ENCODE assay signal across 1 cellular context in the genomic region with DNA sequence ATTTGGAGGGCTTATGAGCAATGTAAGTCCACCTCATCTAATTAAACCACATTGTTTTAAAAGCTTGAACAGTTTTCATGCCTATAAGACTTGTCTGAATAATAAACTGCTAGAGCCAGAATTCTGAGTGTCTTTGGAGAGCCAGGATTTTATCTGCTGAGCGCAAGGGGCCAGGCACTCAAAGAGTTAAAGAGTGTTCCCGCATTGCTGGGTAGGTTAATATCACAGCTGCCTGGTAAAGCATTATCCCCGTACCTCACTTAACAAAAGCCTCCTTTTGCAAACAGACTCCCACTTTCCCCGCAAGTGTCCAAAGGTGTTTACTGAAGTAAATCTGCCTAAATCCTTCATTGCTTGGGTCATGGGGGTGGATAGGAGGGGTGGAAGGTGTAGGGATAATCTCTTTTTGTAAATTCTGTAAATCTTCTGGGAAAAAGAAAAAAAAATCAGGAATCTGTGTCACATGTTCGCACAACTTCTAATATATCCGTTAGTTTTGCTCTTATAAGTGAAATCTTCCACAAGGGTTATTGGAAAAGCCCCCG.
TF ChIP-seq lines count a peak whose summit lies in the region.

No MANE protein-coding gene starts in this region.

TF ChIP-seq in HepG2, 621 proteins besides CTCF, POLR2A, EP300 and RAD21 (continued from another document):
- TF ChIP-seq, protein P1, sequence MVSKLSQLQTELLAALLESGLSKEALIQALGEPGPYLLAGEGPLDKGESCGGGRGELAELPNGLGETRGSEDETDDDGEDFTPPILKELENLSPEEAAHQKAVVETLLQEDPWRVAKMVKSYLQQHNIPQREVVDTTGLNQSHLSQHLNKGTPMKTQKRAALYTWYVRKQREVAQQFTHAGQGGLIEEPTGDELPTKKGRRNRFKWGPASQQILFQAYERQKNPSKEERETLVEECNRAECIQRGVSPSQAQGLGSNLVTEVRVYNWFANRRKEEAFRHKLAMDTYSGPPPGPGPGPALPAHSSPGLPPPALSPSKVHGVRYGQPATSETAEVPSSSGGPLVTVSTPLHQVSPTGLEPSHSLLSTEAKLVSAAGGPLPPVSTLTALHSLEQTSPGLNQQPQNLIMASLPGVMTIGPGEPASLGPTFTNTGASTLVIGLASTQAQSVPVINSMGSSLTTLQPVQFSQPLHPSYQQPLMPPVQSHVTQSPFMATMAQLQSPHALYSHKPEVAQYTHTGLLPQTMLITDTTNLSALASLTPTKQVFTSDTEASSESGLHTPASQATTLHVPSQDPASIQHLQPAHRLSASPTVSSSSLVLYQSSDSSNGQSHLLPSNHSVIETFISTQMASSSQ (IDR thresholded peaks at IDR 0.05; ENCODE audit: low read depth), result no peak
- TF ChIP-seq, protein P1 (CRISPR knock-in tag; IDR thresholded peaks at IDR 0.05; ENCODE audit: borderline replicate concordance), result no peak
- no peak for TF ChIP-seq RFXAP (CRISPR knock-in tag; IDR thresholded peaks at IDR 0.05; ENCODE audit: borderline replicate concordance)
- TF ChIP-seq, protein P2, sequence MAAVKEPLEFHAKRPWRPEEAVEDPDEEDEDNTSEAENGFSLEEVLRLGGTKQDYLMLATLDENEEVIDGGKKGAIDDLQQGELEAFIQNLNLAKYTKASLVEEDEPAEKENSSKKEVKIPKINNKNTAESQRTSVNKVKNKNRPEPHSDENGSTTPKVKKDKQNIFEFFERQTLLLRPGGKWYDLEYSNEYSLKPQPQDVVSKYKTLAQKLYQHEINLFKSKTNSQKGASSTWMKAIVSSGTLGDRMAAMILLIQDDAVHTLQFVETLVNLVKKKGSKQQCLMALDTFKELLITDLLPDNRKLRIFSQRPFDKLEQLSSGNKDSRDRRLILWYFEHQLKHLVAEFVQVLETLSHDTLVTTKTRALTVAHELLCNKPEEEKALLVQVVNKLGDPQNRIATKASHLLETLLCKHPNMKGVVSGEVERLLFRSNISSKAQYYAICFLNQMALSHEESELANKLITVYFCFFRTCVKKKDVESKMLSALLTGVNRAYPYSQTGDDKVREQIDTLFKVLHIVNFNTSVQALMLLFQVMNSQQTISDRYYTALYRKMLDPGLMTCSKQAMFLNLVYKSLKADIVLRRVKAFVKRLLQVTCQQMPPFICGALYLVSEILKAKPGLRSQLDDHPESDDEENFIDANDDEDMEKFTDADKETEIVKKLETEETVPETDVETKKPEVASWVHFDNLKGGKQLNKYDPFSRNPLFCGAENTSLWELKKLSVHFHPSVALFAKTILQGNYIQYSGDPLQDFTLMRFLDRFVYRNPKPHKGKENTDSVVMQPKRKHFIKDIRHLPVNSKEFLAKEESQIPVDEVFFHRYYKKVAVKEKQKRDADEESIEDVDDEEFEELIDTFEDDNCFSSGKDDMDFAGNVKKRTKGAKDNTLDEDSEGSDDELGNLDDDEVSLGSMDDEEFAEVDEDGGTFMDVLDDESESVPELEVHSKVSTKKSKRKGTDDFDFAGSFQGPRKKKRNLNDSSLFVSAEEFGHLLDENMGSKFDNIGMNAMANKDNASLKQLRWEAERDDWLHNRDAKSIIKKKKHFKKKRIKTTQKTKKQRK (IDR thresholded peaks at IDR 0.05; ENCODE audit: low read length), result no peak
- no peak for TF ChIP-seq ZNF724P (CRISPR knock-in tag; IDR thresholded peaks at IDR 0.05; ENCODE audit: borderline replicate concordance)
- no peak for TF ChIP-seq ZNF33B (CRISPR knock-in tag; IDR thresholded peaks at IDR 0.05)
- no peak for TF ChIP-seq ZNF563 (CRISPR knock-in tag; IDR thresholded peaks at IDR 0.05)
- TF ChIP-seq GMEB2 (CRISPR knock-in tag; IDR thresholded peaks at IDR 0.05; ENCODE audit: low read depth), result no peak
